Comparison of ENCODE assay signal across 1 cellular context in the genomic region with DNA sequence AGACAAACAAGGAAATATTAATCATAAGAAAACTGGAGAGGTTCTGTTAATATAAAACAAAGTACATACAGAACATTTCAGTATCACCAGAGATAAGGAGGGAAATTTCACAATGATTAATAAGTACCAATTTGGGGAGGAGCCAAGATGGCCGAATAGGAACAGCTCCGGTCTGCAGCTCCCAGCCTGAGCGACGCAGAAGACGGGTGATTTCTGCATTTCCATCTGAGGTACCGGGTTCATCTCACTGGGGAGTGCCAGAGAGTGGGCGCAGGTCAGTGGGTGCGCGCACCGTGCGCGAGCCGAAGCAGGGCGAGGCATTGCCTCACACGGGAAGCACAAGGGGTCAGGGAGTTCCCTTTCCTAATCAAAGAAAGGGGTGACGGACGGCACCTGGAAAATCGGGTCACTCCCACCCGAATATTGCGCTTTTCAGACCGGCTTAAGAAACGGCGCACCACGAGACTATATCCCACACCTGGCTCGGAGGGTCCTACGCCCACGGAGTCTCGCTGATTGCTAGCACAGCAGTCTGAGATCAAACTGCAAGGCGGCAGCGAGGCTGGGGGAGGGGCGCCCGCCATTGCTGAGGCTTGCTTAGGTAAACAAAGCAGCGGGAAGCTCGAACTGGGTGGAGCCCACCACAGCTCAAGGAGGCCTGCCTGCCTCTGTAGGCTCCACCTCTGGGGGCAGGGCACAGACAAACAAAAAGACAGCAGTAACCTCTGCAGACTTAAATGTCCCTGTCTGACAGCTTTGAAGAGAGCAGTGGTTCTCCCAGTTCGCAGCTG. TPM values are rescaled to one million over a fixed set of nuclear protein-coding genes. Genes with fewer than 3 reads are reported as not detected.
"Had no signal": no experiment of that assay in that cellular context is flagged by ENCODE, and none has a peak within 500 bp of the region (broad histone marks: within the 10 kb centered on the region; RNA-seq: fewer than 3 reads in every experiment).

No MANE protein-coding gene starts in this region.

RNA-seq across cellular contexts. Expression of gene RTP4, which starts 44.0 kb away (rescaled TPM):
- total RNA-seq: frontal cortex had no signal
